Comparison of ENCODE assay signal across 8 cellular contexts in genomic region chr18:5628512-5629255, GRCh38.
DNase-seq lines count a peak whose midpoint lies in the region; ATAC-seq lines count a peak whose summit lies in the region.

No MANE protein-coding gene starts in this region.

- H3K27me3 Mint-ChIP-seq in T-helper 1 cell treated with Interleukin-12 subunit alpha and Interleukin-12 subunit beta and Interleukin-4 antibody, amounts not matched to agents 30 μg/mL and 1 μg/mL, for 36 hours (ENCODE audit: low read depth): peaks cover 36% of the 10 kb centered on the region

- ATAC-seq in HG03159 (IDR thresholded peaks at IDR 0.05; ENCODE audit: unreplicated experiment) (no peak), GM19452 (IDR thresholded peaks at IDR 0.05; ENCODE audit: unreplicated experiment) (no peak)

- peak overlapping the region; percentile 55 to 60 for H3K4me3 ChIP-seq in esophagus (ENCODE audit: low read depth in 1 of 2, low read length in 2 of 2)
- H3K4me3 ChIP-seq in mesodermal cell (ENCODE audit: extremely low read depth, insufficient read depth, low read length, poor library complexity, severe bottlenecking): peak overlapping the region; percentile 57

- H3K4me1 ChIP-seq in esophagus (ENCODE audit: control insufficient read depth in 2 of 2, insufficient read depth in 2 of 2, low read length in 1 of 2) (peaks cover 4 to 9% of the 10 kb centered on the region in 2 donors), mesodermal cell (ENCODE audit: control insufficient read depth, insufficient read depth, low read length, poor library complexity, severe bottlenecking) (no peaks in the 10 kb centered on the region)

- no peaks in the 10 kb centered on the region for H3K4me1 Mint-ChIP-seq in T-helper 1 cell treated with Interleukin-12 subunit alpha and Interleukin-12 subunit beta and Interleukin-4 antibody, amounts not matched to agents 30 μg/mL and 1 μg/mL, for 36 hours (ENCODE audit: low read depth)

- H3K9me3 Mint-ChIP-seq in T-helper 1 cell treated with Interleukin-12 subunit alpha and Interleukin-12 subunit beta and Interleukin-4 antibody, amounts not matched to agents 30 μg/mL and 1 μg/mL, for 36 hours: no peaks in the 10 kb centered on the region

- H3K9me3 ChIP-seq in esophagus (ENCODE audit: control insufficient read depth in 2 of 2, insufficient read depth in 1 of 2, low read depth in 1 of 2, low read length in 1 of 2) (no peaks in the 10 kb centered on the region), mesodermal cell (ENCODE audit: control insufficient read depth, low read length) (no peaks in the 10 kb centered on the region)

- 1% methylated on average over 60 to 90 of the region's 90 CpGs for WGBS in esophagus, 2 donors
- 0% methylated on average over 65 to 72 of the region's 90 CpGs for WGBS in mesodermal cell (ENCODE audit: insufficient coverage in 2 of 2), 2 experiments

- no peak overlapping the region for H3K27ac Mint-ChIP-seq in T-helper 1 cell treated with Interleukin-12 subunit alpha and Interleukin-12 subunit beta and Interleukin-4 antibody, amounts not matched to agents 30 μg/mL and 1 μg/mL, for 36 hours

- H3K27me3 ChIP-seq in esophagus (ENCODE audit: control insufficient read depth in 1 of 2, insufficient read depth in 2 of 2, low read length in 2 of 2): peaks cover 3 to 4% of the 10 kb centered on the region in 2 donors

- H3K27ac ChIP-seq in esophagus (ENCODE audit: low read depth in 2 of 2, low read length in 1 of 2): peak overlapping the region; percentile 5 to 46
- H3K27ac ChIP-seq in mesodermal cell (ENCODE audit: low read depth, low read length, severe bottlenecking): no peak overlapping the region

- peak overlapping the region; percentile 20 for H3K4me3 Mint-ChIP-seq in T-helper 1 cell treated with Interleukin-12 subunit alpha and Interleukin-12 subunit beta and Interleukin-4 antibody, amounts not matched to agents 30 μg/mL and 1 μg/mL, for 36 hours

- peak; percentile 15 for DNase-seq in activated CD4-positive, alpha-beta T cell treated with anti-CD3 and anti-CD28 coated beads for 48 hours
- DNase-seq in activated CD4-positive, alpha-beta T cell treated with anti-CD3 and anti-CD28 coated beads, Interleukin-2, amount 50 U/mL, for 1 hour: no peak
- peak; percentile 46 for DNase-seq in ureter (ENCODE audit: low spot score)

- H3K36me3 Mint-ChIP-seq in T-helper 1 cell treated with Interleukin-12 subunit alpha and Interleukin-12 subunit beta and Interleukin-4 antibody, amounts not matched to agents 30 μg/mL and 1 μg/mL, for 36 hours (ENCODE audit: low read depth): no peaks in the 10 kb centered on the region

- H3K36me3 ChIP-seq in esophagus (ENCODE audit: control insufficient read depth in 2 of 2, insufficient read depth in 2 of 2, low read length in 1 of 2) (no peaks in the 10 kb centered on the region), mesodermal cell (ENCODE audit: control insufficient read depth, insufficient read depth, low read length) (no peaks in the 10 kb centered on the region)
